24 cellular contexts compared by ENCODE assay signal in the genomic region with DNA sequence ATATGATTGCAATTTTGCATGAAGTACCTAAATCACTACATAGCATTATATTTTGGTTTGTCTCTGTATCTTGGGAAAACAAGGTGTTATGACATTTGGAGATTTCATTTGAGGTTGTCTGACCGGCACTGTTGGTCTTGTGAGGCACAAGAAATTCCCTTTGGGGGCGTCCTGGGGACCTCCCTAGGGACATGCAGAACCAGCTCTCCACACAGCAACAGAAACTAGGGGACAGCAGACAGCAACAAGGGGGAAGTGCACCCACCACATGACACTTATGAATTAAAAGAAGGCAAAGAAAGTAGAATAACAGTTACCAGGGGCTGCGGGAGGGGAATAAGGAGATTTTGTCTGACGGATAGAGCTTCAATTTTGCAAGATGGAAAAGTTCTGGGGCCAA. TPM values are rescaled to one million over a fixed set of nuclear protein-coding genes. Genes with fewer than 3 reads are reported as not detected.
DNase-seq lines count a peak whose midpoint lies in the region; ATAC-seq, FAIRE-seq and TF ChIP-seq lines count a peak whose summit lies in the region.
"Had no signal": no experiment of that assay in that cellular context is flagged by ENCODE, and none has a peak within 500 bp of the region (broad histone marks: within the 10 kb centered on the region; RNA-seq: fewer than 3 reads in every experiment).

No MANE protein-coding gene starts in this region.

- POLR2A ChIA-PET in GM10248 (lab: Yijun Ruan, JAX) = no interaction called here

- H2AFZ ChIP-seq in astrocyte (ENCODE audit: low read depth, low read length) (no peak overlapping the region), hepatocyte (no peak overlapping the region)
- H2AFZ ChIP-seq: GM23338 had no signal

- no peaks in the 10 kb centered on the region for H3K9me2 ChIP-seq in hepatocyte (replicated peaks; ENCODE audit: insufficient read depth)

- no peak for TF ChIP-seq CTCF in GM10248 (IDR thresholded peaks at IDR 0.05; ENCODE audit: control extremely low read depth, extremely low read depth, low read depth, missing control alignments)
- TF ChIP-seq CTCF in astrocyte (IDR thresholded peaks at IDR 0.05; ENCODE audit: insufficient read depth, low read depth, low read length) = no peak
- TF ChIP-seq CTCF in hepatocyte (IDR thresholded peaks at IDR 0.05; ENCODE audit: poor library complexity) = no peak

- no peaks in the 10 kb centered on the region for H3K9me3 Mint-ChIP-seq in astrocyte (ENCODE audit: unreplicated experiment)
- no peaks in the 10 kb centered on the region for H3K9me3 Mint-ChIP-seq in stimulated activated effector memory CD8-positive, alpha-beta T cell treated with anti-CD3 and anti-CD28 coated beads, Interleukin-12 subunit alpha, Interleukin-12 subunit beta, amount 100 ng/mL, for 72 hours
- H3K9me3 Mint-ChIP-seq: GM23338 had no signal

- H3K27ac ChIP-seq in astrocyte (ENCODE audit: low read depth, low read length) (no peak overlapping the region), hepatocyte (no peak overlapping the region)
- H3K27ac ChIP-seq: SJCRH30 had no signal

- H3K27ac Mint-ChIP-seq in astrocyte (ENCODE audit: unreplicated experiment) = peak overlapping the region; percentile 89
- peak overlapping the region; percentile 67 for H3K27ac Mint-ChIP-seq in stimulated activated effector memory CD8-positive, alpha-beta T cell treated with anti-CD3 and anti-CD28 coated beads, Interleukin-12 subunit alpha, Interleukin-12 subunit beta, amount 100 ng/mL, for 72 hours
- H3K27ac Mint-ChIP-seq: GM23338 had no signal

- no peaks in the 10 kb centered on the region for H3K27me3 Mint-ChIP-seq in astrocyte (ENCODE audit: low read depth, unreplicated experiment)

- peaks cover 47% of the 10 kb centered on the region for H3K36me3 ChIP-seq in astrocyte (ENCODE audit: insufficient read depth, low read length)
- H3K36me3 ChIP-seq in hepatocyte (replicated peaks; ENCODE audit: insufficient read depth, low read depth) = no peaks in the 10 kb centered on the region

- no peaks in the 10 kb centered on the region for H3K4me1 ChIP-seq in astrocyte (ENCODE audit: insufficient read depth, low read length)
- H3K4me1 ChIP-seq in hepatocyte (ENCODE audit: insufficient read depth) = no peaks in the 10 kb centered on the region
- H3K4me1 ChIP-seq: SJCRH30 had no signal

- no peak overlapping the region for H3K4me3 Mint-ChIP-seq in astrocyte (ENCODE audit: unreplicated experiment)
- no peak overlapping the region for H3K4me3 Mint-ChIP-seq in stimulated activated effector memory CD8-positive, alpha-beta T cell treated with anti-CD3 and anti-CD28 coated beads, Interleukin-12 subunit alpha, Interleukin-12 subunit beta, amount 100 ng/mL, for 72 hours
- H3K4me3 Mint-ChIP-seq: GM23338 had no signal

- H3K79me2 ChIP-seq in astrocyte (ENCODE audit: insufficient read depth, low read length) = no peaks in the 10 kb centered on the region
- H3K79me2 ChIP-seq in hepatocyte = no peaks in the 10 kb centered on the region

- no peak for FAIRE-seq in astrocyte (lab: Jason Lieb, UNC)
- FAIRE-seq: HTR-8/SVneo, RCC 7860 had no signal

- ATAC-seq in stimulated activated effector memory CD8-positive, alpha-beta T cell treated with anti-CD3 and anti-CD28 coated beads, Interleukin-12 subunit alpha, Interleukin-12 subunit beta, amount 100 ng/mL, for 72 hours = no peak
- ATAC-seq in HG03039 (IDR thresholded peaks at IDR 0.05; ENCODE audit: unreplicated experiment) = no peak
- ATAC-seq: GM23338 had no signal

- DNase-seq in GM10248 (ENCODE audit: extremely low spot score) (peak; percentile 57), NAMALWA (ENCODE audit: low spot score) (peak; percentile 64), astrocyte (ENCODE audit: low read depth) (no peak), hepatocyte (ENCODE audit: low spot score) (no peak), NK-92 (lab: John Stamatoyannopoulos, UW; ENCODE audit: unreplicated experiment) (no peak), superior temporal gyrus (ENCODE audit: extremely low spot score) (no peak)
- DNase-seq in stimulated activated effector memory CD8-positive, alpha-beta T cell treated with anti-CD3 and anti-CD28 coated beads, Interleukin-12 subunit alpha, Interleukin-12 subunit beta, amount 100 ng/mL, for 72 hours (ENCODE audit: low spot score in 2 of 2) = no peak
- DNase-seq: C1 segment of cervical spinal cord; GDM1; HCEC 1CT; KG1; NCI-H1694 treated with DMSO at 0.1 percent for 48 hours; NCI-H2107; NCI-H446 treated with DMSO at 0.1 percent for 48 hours; NCI-H526 treated with DMSO at 0.1 percent for 48 hours; NK-92 treated with Interleukin-12 subunit alpha and Interleukin-12 subunit beta, amount 100 ng/mL, for 24 hours; OCI-M1; SJCRH30; T-helper 1 cell had no signal

- 96% methylated on average over 4 of the region's 4 CpGs for WGBS in hepatocyte (ENCODE audit: low lambda C conversion rate, missing lambda C conversion rate)

- H4K20me1 ChIP-seq in astrocyte (ENCODE audit: insufficient read depth, low read length) = peaks cover 28% of the 10 kb centered on the region
- H4K20me1 ChIP-seq in hepatocyte (ENCODE audit: insufficient read depth, poor library complexity, severe bottlenecking) = no peaks in the 10 kb centered on the region

- no peaks in the 10 kb centered on the region for H3K27me3 ChIP-seq in astrocyte (ENCODE audit: insufficient read depth, low read length)
- H3K27me3 ChIP-seq in hepatocyte = no peaks in the 10 kb centered on the region
- H3K27me3 ChIP-seq: SJCRH30 had no signal

- no peak overlapping the region for H3K9ac ChIP-seq in astrocyte (ENCODE audit: low read length)

- no peaks in the 10 kb centered on the region for H3K4me1 Mint-ChIP-seq in astrocyte (ENCODE audit: low read depth, unreplicated experiment)
- peaks cover 9% of the 10 kb centered on the region for H3K4me1 Mint-ChIP-seq in stimulated activated effector memory CD8-positive, alpha-beta T cell treated with anti-CD3 and anti-CD28 coated beads, Interleukin-12 subunit alpha, Interleukin-12 subunit beta, amount 100 ng/mL, for 72 hours
- H3K4me1 Mint-ChIP-seq: GM23338 had no signal

- H3K4me3 ChIP-seq in astrocyte (ENCODE audit: insufficient read depth, low read depth, low read length) (no peak overlapping the region), hepatocyte (no peak overlapping the region)
- H3K4me3 ChIP-seq: GM23338, SJCRH30 had no signal

- H3K36me3 Mint-ChIP-seq in astrocyte (ENCODE audit: low read depth, unreplicated experiment) = peaks cover 19% of the 10 kb centered on the region
- peaks cover 100% of the 10 kb centered on the region for H3K36me3 Mint-ChIP-seq in stimulated activated effector memory CD8-positive, alpha-beta T cell treated with anti-CD3 and anti-CD28 coated beads, Interleukin-12 subunit alpha, Interleukin-12 subunit beta, amount 100 ng/mL, for 72 hours

- no peak overlapping the region for H3K4me2 ChIP-seq in astrocyte (ENCODE audit: low read length)
- no peak overlapping the region for H3K4me2 ChIP-seq in hepatocyte
- H3K4me2 ChIP-seq: GM23338 had no signal

- CTCF ChIA-PET in GM10248 (lab: Yijun Ruan, JAX) = interaction anchor here (1.0 to 12.9 kb wide), 5 partner anchors 14 to 178 kb away, joined by 3 to 190 read pairs (median 6); a partner anchor contains a TSS

- H3K9me3 ChIP-seq in astrocyte (ENCODE audit: insufficient read depth, low read depth, low read length) (no peaks in the 10 kb centered on the region), hepatocyte (ENCODE audit: low read depth) (no peaks in the 10 kb centered on the region)
- H3K9me3 ChIP-seq: SJCRH30 had no signal

RNA-seq across cellular contexts. Expression of a gene that starts 14.4 kb away (rescaled TPM):
- total RNA-seq in astrocyte (52.8 and 53.5 TPM in 2 replicates), hepatocyte (32.3 and 52.6 TPM in 2 replicates)
- polyA plus RNA-seq in hepatocyte = 36.0 and 37.8 TPM in 2 replicates

RNA-seq across cellular contexts. Expression of a gene that starts 14.6 kb away (rescaled TPM):
- total RNA-seq in astrocyte (20.9 and 23.5 TPM in 2 replicates), hepatocyte (16.1 and 19.1 TPM in 2 replicates)
- 15.7 and 26.9 TPM in 2 replicates for polyA plus RNA-seq in hepatocyte

RNA-seq across cellular contexts. Expression of a gene that starts 21.4 kb away (rescaled TPM):
- total RNA-seq in astrocyte = not detected in 2 replicates
- total RNA-seq in hepatocyte = not detected in 2 replicates
- polyA plus RNA-seq in hepatocyte = not detected in 2 replicates
- total RNA-seq: A673, SJCRH30 had no signal

RNA-seq across cellular contexts. Expression of a gene that starts 35.4 kb away (rescaled TPM):
- 0.43 and 0.48 TPM in 2 replicates for total RNA-seq in astrocyte
- total RNA-seq in hepatocyte = not detected in 2 replicates
- polyA plus RNA-seq in hepatocyte = 0.22 and 0.74 TPM in 2 replicates
- total RNA-seq: SJCRH30 had no signal

RNA-seq across cellular contexts. Expression of a gene that starts 50.3 kb away (rescaled TPM):
- total RNA-seq in astrocyte = 27.9 and 33.7 TPM in 2 replicates
- total RNA-seq in hepatocyte = 16.9 and 20.1 TPM in 2 replicates
- 31.3 and 32.1 TPM in 2 replicates for polyA plus RNA-seq in hepatocyte

Comparison
In these comparisons a context has a peak if more than half of its experiments do, and no peak if none do; other contexts are left out.
1. DNase-seq: peak in GM10248 (single experiment) and NAMALWA (single experiment); none in astrocyte (single experiment), stimulated activated effector memory CD8-positive, alpha-beta T cell treated with anti-CD3 and anti-CD28 coated beads, Interleukin-12 subunit alpha, Interleukin-12 subunit beta, amount 100 ng/mL, for 72 hours (0 of 2), hepatocyte (single experiment), NK-92 (single experiment) and superior temporal gyrus (single experiment).